7 cellular contexts compared by ENCODE assay signal in the genomic region with DNA sequence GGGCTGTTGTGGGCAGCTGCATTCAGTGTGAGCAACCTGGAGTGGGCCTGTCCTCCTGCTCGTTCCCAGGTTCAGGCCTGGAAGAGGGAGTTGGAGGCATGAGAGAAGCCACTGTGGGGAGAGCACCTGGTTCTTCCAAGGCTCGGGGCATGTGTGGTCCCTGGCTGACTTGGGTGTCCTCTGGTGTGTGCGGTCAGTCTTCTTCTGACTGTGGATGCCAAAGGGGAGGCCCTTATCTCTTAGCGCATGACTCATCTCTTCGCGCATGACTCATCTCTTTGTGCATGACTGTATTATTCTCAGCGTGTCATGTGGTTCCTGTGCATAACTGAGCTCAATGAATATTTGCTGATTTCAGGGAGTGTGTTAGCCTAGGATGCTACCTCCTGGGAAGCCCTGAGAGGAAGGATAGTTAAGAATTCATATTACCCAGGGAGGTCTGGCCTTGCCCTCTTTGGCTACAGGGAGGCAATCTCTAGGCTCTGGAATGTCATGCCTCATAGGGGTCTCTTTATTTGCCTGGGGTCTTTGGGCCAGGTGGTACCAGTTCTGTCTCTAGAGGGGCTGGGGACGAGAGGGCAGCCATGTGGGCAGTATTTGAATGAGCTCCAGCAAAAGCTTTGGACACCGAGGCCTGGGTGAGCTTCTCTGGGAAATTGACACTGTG.
DNase-seq lines count a peak whose midpoint lies in the region; ATAC-seq, FAIRE-seq and TF ChIP-seq lines count a peak whose summit lies in the region.

No MANE protein-coding gene starts in this region.

- peaks cover 25 to 30% of the 10 kb centered on the region in 2 experiments for H3K4me1 ChIP-seq in K562 (replicated peaks in 1 of 2; ENCODE audit: control insufficient read depth in 2 of 2, insufficient read depth in 2 of 2, low read length in 2 of 2)

- H2AFZ ChIP-seq in K562 (ENCODE audit: low read depth, low read length), result peak overlapping the region; percentile 77

- H3K9me3 ChIP-seq in K562 (replicated peaks; ENCODE audit: control insufficient read depth, insufficient read depth, low read depth, low read length), result no peaks in the 10 kb centered on the region; the same call in 1 of the 2 replicates

- BruUV-seq in K562 (replicated peaks; lab: Mats Ljungman, UMichigan), result no TSS peak

- CTCF ChIA-PET in K562 (lab: Yijun Ruan, JAX; ENCODE audit: low intra/inter-chr PET ratio), result interaction anchor here (0.6 kb wide), 1 partner anchor 296 kb away, joined by 5 read pairs; no protein-coding TSS in a partner anchor

- H3K79me2 ChIP-seq in K562 (ENCODE audit: control insufficient read depth, insufficient read depth, low read length), result no peaks in the 10 kb centered on the region

- peak overlapping the region; percentile 79 for H3K27ac ChIP-seq in K562 (ENCODE audit: extremely low read depth, low read depth, low read length)

- 0 out of 4 replicates have a peak, but pooled peaks of 1 of the 2 experiments have one; percentile 19 for TF ChIP-seq RAD21 in K562 (CRISPR knock-in tag; conservative IDR thresholded peaks at IDR 0.05 in 1 of 2, IDR thresholded peaks at IDR 0.05 in 1 of 2)

- no peak for TF ChIP-seq CTCF in GM12864 (IDR thresholded peaks at IDR 0.05; ENCODE audit: low read depth, low read length, missing control alignments)
- 0 out of 6 replicates have a peak, but pooled peaks of 1 of the 3 experiments have one; percentile 7 for TF ChIP-seq CTCF in K562 (IDR thresholded peaks at IDR 0.05 in 2 of 3, conservative IDR thresholded peaks at IDR 0.05 in 1 of 3; ENCODE audit: insufficient read depth in 2 of 3, low read depth in 1 of 3, low read length in 3 of 3)
- no peak for TF ChIP-seq CTCF in D721Med (IDR thresholded peaks at IDR 0.05; ENCODE audit: insufficient read depth, missing control alignments)

- intact Hi-C loops in K562 (cut with micrococcal nuclease), result no loop called here

- H4K20me1 ChIP-seq in K562 (replicated peaks; ENCODE audit: control insufficient read depth, insufficient read depth, low read length), result no peaks in the 10 kb centered on the region; the same call in 1 of the 2 replicates

- FAIRE-seq in H54 (lab: Jason Lieb, UNC) (peak; percentile 92), K562 (lab: Jason Lieb, UNC) (peak; percentile 100), D721Med (lab: Jason Lieb, UNC) (no peak)

- no peaks in the 10 kb centered on the region for H3K36me3 ChIP-seq in K562 (ENCODE audit: control insufficient read depth, insufficient read depth, low read length)

- no peak for TF ChIP-seq POLR2A in H54 (IDR thresholded peaks at IDR 0.05; ENCODE audit: low read depth, low read length)
- peak; percentile 60; the same call in 1 of the 2 replicates for TF ChIP-seq POLR2A in K562 (conservative IDR thresholded peaks at IDR 0.05)

- no peaks in the 10 kb centered on the region for H3K9me1 ChIP-seq in K562 (ENCODE audit: control insufficient read depth, insufficient read depth, low read length)

- TF ChIP-seq EP300 in K562 (IDR thresholded peaks at IDR 0.05; ENCODE audit: low read length), result peak; percentile 91

- WGBS in K562 (ENCODE audit: insufficient coverage, low coverage, missing lambda C conversion rate), result 6% methylated on average over 9 of the region's 9 CpGs

- peak; percentile 98 for ATAC-seq in K562

- POLR2A ChIA-PET in K562 (lab: Yijun Ruan, JAX), result interaction anchor here (0.6 to 2.9 kb wide), 27 partner anchors 10 to 563 kb away, joined by 3 to 27 read pairs (median 4); a partner anchor contains a TSS

- DNase-seq in GM12864 (ENCODE audit: low read depth) (peak; percentile 68), H54 (ENCODE audit: insufficient read length, low spot score) (peak; percentile 91), NCI-H460 (ENCODE audit: extremely low read depth, low read depth) (peak; percentile 93), K562 (ENCODE audit: extremely low read depth in 1 of 4, low spot score in 3 of 4) (peak; percentile 92 to 95 (median 93)), myocyte (ENCODE audit: low read depth) (peak; percentile 98), activated gamma-delta T cell treated with Interleukin-2 at 50 U/mL for 16 hours (no peak), D721Med (ENCODE audit: insufficient read length, low spot score) (no peak)

- H3K4me3 ChIP-seq in GM12864 (ENCODE audit: low read depth, low read length), result no peak overlapping the region
- H3K4me3 ChIP-seq in K562, result 0 out of 2 replicates have a peak overlapping the region, but pooled peaks have one; percentile 1

- in situ Hi-C loops in K562 (cut with MboI), result no loop called here

- peak overlapping the region; percentile 18 to 44; a peak in 2 of 4 replicates for H3K9ac ChIP-seq in K562 (ENCODE audit: insufficient read depth in 1 of 2, low read depth in 2 of 2, low read length in 2 of 2)

- H3K4me2 ChIP-seq in K562 (ENCODE audit: insufficient read depth, low read length), result peak overlapping the region; percentile 76

- H3K27me3 ChIP-seq in K562 (ENCODE audit: control insufficient read depth in 2 of 2, insufficient read depth in 2 of 2, low read length in 2 of 2), result peaks cover 0 to 7% of the 10 kb centered on the region in 2 experiments; a peak in 1 of 5 replicates

TF ChIP-seq in K562, 482 proteins besides CTCF, POLR2A, EP300 and RAD21 (continues in another document):
- peak; percentile 74 for TF ChIP-seq EP400 (IDR thresholded peaks at IDR 0.05)
- TF ChIP-seq, protein P1, sequence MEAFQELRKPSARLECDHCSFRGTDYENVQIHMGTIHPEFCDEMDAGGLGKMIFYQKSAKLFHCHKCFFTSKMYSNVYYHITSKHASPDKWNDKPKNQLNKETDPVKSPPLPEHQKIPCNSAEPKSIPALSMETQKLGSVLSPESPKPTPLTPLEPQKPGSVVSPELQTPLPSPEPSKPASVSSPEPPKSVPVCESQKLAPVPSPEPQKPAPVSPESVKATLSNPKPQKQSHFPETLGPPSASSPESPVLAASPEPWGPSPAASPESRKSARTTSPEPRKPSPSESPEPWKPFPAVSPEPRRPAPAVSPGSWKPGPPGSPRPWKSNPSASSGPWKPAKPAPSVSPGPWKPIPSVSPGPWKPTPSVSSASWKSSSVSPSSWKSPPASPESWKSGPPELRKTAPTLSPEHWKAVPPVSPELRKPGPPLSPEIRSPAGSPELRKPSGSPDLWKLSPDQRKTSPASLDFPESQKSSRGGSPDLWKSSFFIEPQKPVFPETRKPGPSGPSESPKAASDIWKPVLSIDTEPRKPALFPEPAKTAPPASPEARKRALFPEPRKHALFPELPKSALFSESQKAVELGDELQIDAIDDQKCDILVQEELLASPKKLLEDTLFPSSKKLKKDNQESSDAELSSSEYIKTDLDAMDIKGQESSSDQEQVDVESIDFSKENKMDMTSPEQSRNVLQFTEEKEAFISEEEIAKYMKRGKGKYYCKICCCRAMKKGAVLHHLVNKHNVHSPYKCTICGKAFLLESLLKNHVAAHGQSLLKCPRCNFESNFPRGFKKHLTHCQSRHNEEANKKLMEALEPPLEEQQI (IDR thresholded peaks at IDR 0.05), result peak; percentile 46; the same call in 1 of the 2 replicates
- TF ChIP-seq, protein P2, sequence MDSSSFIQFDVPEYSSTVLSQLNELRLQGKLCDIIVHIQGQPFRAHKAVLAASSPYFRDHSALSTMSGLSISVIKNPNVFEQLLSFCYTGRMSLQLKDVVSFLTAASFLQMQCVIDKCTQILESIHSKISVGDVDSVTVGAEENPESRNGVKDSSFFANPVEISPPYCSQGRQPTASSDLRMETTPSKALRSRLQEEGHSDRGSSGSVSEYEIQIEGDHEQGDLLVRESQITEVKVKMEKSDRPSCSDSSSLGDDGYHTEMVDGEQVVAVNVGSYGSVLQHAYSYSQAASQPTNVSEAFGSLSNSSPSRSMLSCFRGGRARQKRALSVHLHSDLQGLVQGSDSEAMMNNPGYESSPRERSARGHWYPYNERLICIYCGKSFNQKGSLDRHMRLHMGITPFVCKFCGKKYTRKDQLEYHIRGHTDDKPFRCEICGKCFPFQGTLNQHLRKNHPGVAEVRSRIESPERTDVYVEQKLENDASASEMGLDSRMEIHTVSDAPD (CRISPR knock-in tag; IDR thresholded peaks at IDR 0.05), result no peak
- TF ChIP-seq NEUROD1 (IDR thresholded peaks at IDR 0.05; ENCODE audit: borderline replicate concordance, low read depth, low read length, partially characterized antibody), result peak; percentile 84
- TF ChIP-seq, protein P3, sequence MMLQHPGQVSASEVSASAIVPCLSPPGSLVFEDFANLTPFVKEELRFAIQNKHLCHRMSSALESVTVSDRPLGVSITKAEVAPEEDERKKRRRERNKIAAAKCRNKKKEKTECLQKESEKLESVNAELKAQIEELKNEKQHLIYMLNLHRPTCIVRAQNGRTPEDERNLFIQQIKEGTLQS (IDR thresholded peaks at IDR 0.05), result peak; percentile 100
- TF ChIP-seq, protein P3 (CRISPR knock-in tag; conservative IDR thresholded peaks at IDR 0.05), result peak; percentile 99
- peak; percentile 39 to 47; a peak in 2 of 4 replicates for TF ChIP-seq KDM1A (IDR thresholded peaks at IDR 0.05)
- TF ChIP-seq, protein P4, sequence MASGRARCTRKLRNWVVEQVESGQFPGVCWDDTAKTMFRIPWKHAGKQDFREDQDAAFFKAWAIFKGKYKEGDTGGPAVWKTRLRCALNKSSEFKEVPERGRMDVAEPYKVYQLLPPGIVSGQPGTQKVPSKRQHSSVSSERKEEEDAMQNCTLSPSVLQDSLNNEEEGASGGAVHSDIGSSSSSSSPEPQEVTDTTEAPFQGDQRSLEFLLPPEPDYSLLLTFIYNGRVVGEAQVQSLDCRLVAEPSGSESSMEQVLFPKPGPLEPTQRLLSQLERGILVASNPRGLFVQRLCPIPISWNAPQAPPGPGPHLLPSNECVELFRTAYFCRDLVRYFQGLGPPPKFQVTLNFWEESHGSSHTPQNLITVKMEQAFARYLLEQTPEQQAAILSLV (tag; IDR thresholded peaks at IDR 0.05), result no peak
- peak; percentile 77; the same call in 1 of the 2 replicates for TF ChIP-seq PHF21A (IDR thresholded peaks at IDR 0.05; ENCODE audit: borderline replicate concordance, low read depth)

Comparison
In these comparisons a context has a peak if more than half of its experiments do, and no peak if none do; other contexts are left out.
1. DNase-seq: peak in GM12864 (single experiment), H54 (single experiment), NCI-H460 (single experiment), K562 (4 of 4) and myocyte (single experiment); none in activated gamma-delta T cell treated with Interleukin-2 at 50 U/mL for 16 hours (single experiment) and D721Med (single experiment).